Comparison of ENCODE assay signal across 11 cellular contexts in the genomic region with DNA sequence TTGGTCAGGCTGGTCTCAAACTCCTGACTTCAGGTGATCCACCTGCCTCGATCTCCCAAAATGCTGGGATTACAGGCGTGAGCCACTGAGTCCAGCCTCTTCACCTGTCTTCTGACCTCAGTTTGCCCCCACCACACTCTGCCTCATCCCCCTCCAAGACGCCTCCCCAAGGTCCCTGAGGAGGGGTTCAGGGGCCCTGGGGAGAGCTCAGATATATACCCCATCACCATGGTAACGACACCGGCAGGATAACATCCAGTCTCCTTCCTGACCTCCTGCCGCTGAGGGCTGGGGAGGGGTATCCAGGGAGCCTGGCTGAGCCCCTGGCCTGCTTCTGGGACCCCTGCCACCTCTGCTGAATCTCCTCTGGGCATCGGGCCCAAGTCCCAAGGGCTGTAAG. TPM values are rescaled to one million over a fixed set of nuclear protein-coding genes. Genes with fewer than 3 reads are reported as not detected.
DNase-seq lines count a peak whose midpoint lies in the region; ATAC-seq and TF ChIP-seq lines count a peak whose summit lies in the region.
"Had no signal": no experiment of that assay in that cellular context is flagged by ENCODE, and none has a peak within 500 bp of the region (broad histone marks: within the 10 kb centered on the region; RNA-seq: fewer than 3 reads in every experiment).

No MANE protein-coding gene starts in this region.

- H3K4me1 ChIP-seq in BLaER1 (peaks cover 33% of the 10 kb centered on the region), osteoblast (ENCODE audit: insufficient read depth, low read length) (no peaks in the 10 kb centered on the region)
- H3K4me1 ChIP-seq in BLaER1 treated with 17β-estradiol and CSF1 and Interleukin-3, amounts not matched to agents 10 nM and 100 nM: peaks cover 12 to 37% (median 28%) of the 10 kb centered on the region in 10 experiments
- H3K4me1 ChIP-seq: A549, BE2C had no signal

- H3K4me1 Mint-ChIP-seq in central memory CD8-positive, alpha-beta T cell: peaks cover 12% of the 10 kb centered on the region
- peaks cover 6% of the 10 kb centered on the region for H3K4me1 Mint-ChIP-seq in activated CD4-positive, alpha-beta T cell treated with anti-CD3 and anti-CD28 coated beads, Interleukin-2, amount 10 ng/mL, durations not matched to agents 24 days and 14 days

- H3K36me3 Mint-ChIP-seq in central memory CD8-positive, alpha-beta T cell (ENCODE audit: insufficient read depth): no peaks in the 10 kb centered on the region
- no peaks in the 10 kb centered on the region for H3K36me3 Mint-ChIP-seq in activated CD4-positive, alpha-beta T cell treated with anti-CD3 and anti-CD28 coated beads, Interleukin-2, amount 10 ng/mL, durations not matched to agents 24 days and 14 days (ENCODE audit: low read depth)
- H3K36me3 Mint-ChIP-seq: CD4-positive, CD25-positive, alpha-beta regulatory T cell had no signal

- H3K4me2 ChIP-seq in BLaER1 (peak overlapping the region; percentile 59), osteoblast (ENCODE audit: insufficient read depth, low read length) (no peak overlapping the region)
- H3K4me2 ChIP-seq in BLaER1 treated with 17β-estradiol and CSF1 and Interleukin-3, amounts not matched to agents 10 nM and 100 nM: peak overlapping the region; percentile 44 to 72 (median 57); a peak in 20 of 22 replicates

- H3K9me3 ChIP-seq in BLaER1 (no peaks in the 10 kb centered on the region), osteoblast (ENCODE audit: low read depth, low read length) (no peaks in the 10 kb centered on the region)
- no peaks in the 10 kb centered on the region for H3K9me3 ChIP-seq in BLaER1 treated with 17β-estradiol and CSF1 and Interleukin-3, amounts not matched to agents 10 nM and 100 nM (replicated peaks in 1 of 11)
- H3K9me3 ChIP-seq: A549, BE2C had no signal

- H4K20me1 ChIP-seq in BLaER1 (no peaks in the 10 kb centered on the region), osteoblast (ENCODE audit: insufficient read depth, low read length) (no peaks in the 10 kb centered on the region)
- H4K20me1 ChIP-seq in BLaER1 treated with 17β-estradiol and CSF1 and Interleukin-3, amounts not matched to agents 10 nM and 100 nM: no peaks in the 10 kb centered on the region

- H3K79me2 ChIP-seq in osteoblast (ENCODE audit: insufficient read depth, low read length): no peaks in the 10 kb centered on the region

- intact Hi-C loops in head of caudate nucleus (cut with DNase I): no loop called here
- intact Hi-C loops in activated CD4-positive, alpha-beta T cell treated with anti-CD3 and anti-CD28 coated beads, Interleukin-2, amount 10 ng/mL, durations not matched to agents 24 days and 14 days (cut with micrococcal nuclease): no loop called here

- no peak overlapping the region for H2AFZ ChIP-seq in osteoblast (ENCODE audit: low read length)

- DNase-seq in central memory CD8-positive, alpha-beta T cell (ENCODE audit: low spot score in 2 of 2): no peak
- DNase-seq in osteoblast (ENCODE audit: insufficient read length, low spot score, missing footprints) (peak; percentile 56), NCI-H1105 (lab: John Stamatoyannopoulos, UW) (no peak), GOT3 (lab: John Stamatoyannopoulos, UW) (no peak), head of caudate nucleus (no peak)
- DNase-seq in activated CD4-positive, alpha-beta T cell treated with anti-CD3 and anti-CD28 coated beads, Interleukin-2, amount 10 ng/mL, durations not matched to agents 24 days and 14 days: no peak

- no peak for ATAC-seq in central memory CD8-positive, alpha-beta T cell (replicated peaks; ENCODE audit: extremely low read depth, poor library complexity, severe bottlenecking)

- no peaks in the 10 kb centered on the region for H3K27me3 ChIP-seq in BLaER1
- H3K27me3 ChIP-seq in BLaER1 treated with 17β-estradiol and CSF1 and Interleukin-3, amounts not matched to agents 10 nM and 100 nM: no peaks in the 10 kb centered on the region
- H3K27me3 ChIP-seq in osteoblast (ENCODE audit: insufficient read depth, low read length): peaks cover 13% of the 10 kb centered on the region
- H3K27me3 ChIP-seq: BE2C had no signal

- H3K4me3 ChIP-seq in BLaER1 (no peak overlapping the region), osteoblast (ENCODE audit: insufficient read depth, low read length) (no peak overlapping the region)
- no peak overlapping the region for H3K4me3 ChIP-seq in BLaER1 treated with 17β-estradiol and CSF1 and Interleukin-3, amounts not matched to agents 10 nM and 100 nM
- H3K4me3 ChIP-seq: A549 had no signal

- H3K4me3 Mint-ChIP-seq in central memory CD8-positive, alpha-beta T cell: peak overlapping the region; percentile 29
- H3K4me3 Mint-ChIP-seq in activated CD4-positive, alpha-beta T cell treated with anti-CD3 and anti-CD28 coated beads, Interleukin-2, amount 10 ng/mL, durations not matched to agents 24 days and 14 days: no peak overlapping the region
- H3K4me3 Mint-ChIP-seq: CD4-positive, CD25-positive, alpha-beta regulatory T cell had no signal

- H3K27me3 Mint-ChIP-seq in central memory CD8-positive, alpha-beta T cell: peaks cover 9% of the 10 kb centered on the region
- H3K27me3 Mint-ChIP-seq in activated CD4-positive, alpha-beta T cell treated with anti-CD3 and anti-CD28 coated beads, Interleukin-2, amount 10 ng/mL, durations not matched to agents 24 days and 14 days: peaks cover 33% of the 10 kb centered on the region

- H3K27ac ChIP-seq in BLaER1 (no peak overlapping the region), osteoblast (ENCODE audit: low read depth, low read length) (no peak overlapping the region)
- no peak overlapping the region for H3K27ac ChIP-seq in BLaER1 treated with 17β-estradiol and CSF1 and Interleukin-3, amounts not matched to agents 10 nM and 100 nM
- H3K27ac ChIP-seq: A549 had no signal

- no peak for TF ChIP-seq CTCF in osteoblast (IDR thresholded peaks at IDR 0.05; ENCODE audit: extremely low read depth, low read depth, low read length)

- H3K36me3 ChIP-seq in BLaER1: no peaks in the 10 kb centered on the region
- H3K36me3 ChIP-seq in BLaER1 treated with 17β-estradiol and CSF1 and Interleukin-3, amounts not matched to agents 10 nM and 100 nM: no peaks in the 10 kb centered on the region
- H3K36me3 ChIP-seq in osteoblast (ENCODE audit: insufficient read depth, low read length): no peaks in the 10 kb centered on the region
- H3K36me3 ChIP-seq: BE2C had no signal

- no peaks in the 10 kb centered on the region for H3K9me3 Mint-ChIP-seq in central memory CD8-positive, alpha-beta T cell
- no peaks in the 10 kb centered on the region for H3K9me3 Mint-ChIP-seq in activated CD4-positive, alpha-beta T cell treated with anti-CD3 and anti-CD28 coated beads, Interleukin-2, amount 10 ng/mL, durations not matched to agents 24 days and 14 days
- H3K9me3 Mint-ChIP-seq: CD4-positive, CD25-positive, alpha-beta regulatory T cell had no signal

- H3K9ac ChIP-seq in BLaER1: no peak overlapping the region
- peak overlapping the region in 2 of 11 experiments; percentile 26 to 44; a peak in 1 of 22 replicates for H3K9ac ChIP-seq in BLaER1 treated with 17β-estradiol and CSF1 and Interleukin-3, amounts not matched to agents 10 nM and 100 nM

- H3K27ac Mint-ChIP-seq in central memory CD8-positive, alpha-beta T cell (ENCODE audit: low read depth): no peak overlapping the region
- H3K27ac Mint-ChIP-seq in activated CD4-positive, alpha-beta T cell treated with anti-CD3 and anti-CD28 coated beads, Interleukin-2, amount 10 ng/mL, durations not matched to agents 24 days and 14 days: no peak overlapping the region

RNA-seq across cellular contexts. Expression of a gene that starts 19.7 kb away (rescaled TPM):
- 0.29 and 0.36 TPM in 2 replicates for total RNA-seq in osteoblast
- not detected in 2 replicates for total RNA-seq in activated CD4-positive, alpha-beta T cell treated with anti-CD3 and anti-CD28 coated beads, Interleukin-2, amount 10 ng/mL, durations not matched to agents 24 days and 14 days
- total RNA-seq: CD4-positive, CD25-positive, alpha-beta regulatory T cell had no signal
